12 cellular contexts compared by ENCODE assay signal in genomic region chr1:58805716-58806571, GRCh38. TPM values are rescaled to one million over a fixed set of nuclear protein-coding genes. Genes with fewer than 3 reads are reported as not detected.
A peak's percentile ranks its signal among the peaks of the same experiment; 100 is the strongest.
DNase-seq lines count a peak whose midpoint lies in the region; ATAC-seq, FAIRE-seq and TF ChIP-seq lines count a peak whose summit lies in the region.
"Had no signal": no experiment of that assay in that cellular context is flagged by ENCODE, and none has a peak within 500 bp of the region (broad histone marks: within the 10 kb centered on the region; RNA-seq: fewer than 3 reads in every experiment).

No MANE protein-coding gene starts in this region.

- 0 out of 2 replicates have a peak overlapping the region, but pooled peaks have one; percentile 10 for H2AFZ ChIP-seq in K562 (ENCODE audit: low read depth, low read length)

- H3K4me3 ChIP-seq in K562, result no peak overlapping the region
- no peak overlapping the region for H3K4me3 ChIP-seq in naive thymus-derived CD4-positive, alpha-beta T cell (ENCODE audit: low read length)

- no peaks in the 10 kb centered on the region for H3K36me3 ChIP-seq in K562 (ENCODE audit: control insufficient read depth, insufficient read depth, low read length)
- H3K36me3 ChIP-seq in naive thymus-derived CD4-positive, alpha-beta T cell (ENCODE audit: control insufficient read depth in 2 of 3, insufficient read depth in 3 of 3, low read length in 3 of 3), result peaks cover 0 to 4% (median 0%) of the 10 kb centered on the region in 3 experiments

- H3K9me3 Mint-ChIP-seq in naive thymus-derived CD4-positive, alpha-beta T cell, result no peaks in the 10 kb centered on the region

- no peaks in the 10 kb centered on the region for H3K27me3 Mint-ChIP-seq in naive thymus-derived CD4-positive, alpha-beta T cell

- TF ChIP-seq EP300 in K562 (IDR thresholded peaks at IDR 0.05; ENCODE audit: low read length), result no peak

- H3K9me1 ChIP-seq in K562 (ENCODE audit: control insufficient read depth, insufficient read depth, low read length), result no peaks in the 10 kb centered on the region

- peaks cover 5 to 32% (median 20%) of the 10 kb centered on the region in 7 donors for H3K4me1 Mint-ChIP-seq in naive thymus-derived CD4-positive, alpha-beta T cell

- intact Hi-C loops in K562 (cut with micrococcal nuclease), result no loop called here
- intact Hi-C loops in naive thymus-derived CD4-positive, alpha-beta T cell (cut with micrococcal nuclease), result no loop called here

- TF ChIP-seq RAD21 in K562 (CRISPR knock-in tag; conservative IDR thresholded peaks at IDR 0.05 in 1 of 2, IDR thresholded peaks at IDR 0.05 in 1 of 2), result no peak

- TF ChIP-seq CTCF in K562 (IDR thresholded peaks at IDR 0.05 in 2 of 3, conservative IDR thresholded peaks at IDR 0.05 in 1 of 3; ENCODE audit: insufficient read depth in 2 of 3, low read depth in 1 of 3, low read length in 3 of 3), result no peak

- TF ChIP-seq POLR2A in GM18505 (IDR thresholded peaks at IDR 0.05; ENCODE audit: borderline replicate concordance, extremely low read depth, insufficient read depth, insufficient read length), result no peak
- TF ChIP-seq POLR2A in K562 (conservative IDR thresholded peaks at IDR 0.05), result no peak

- 55% methylated on average over 11 of the region's 11 CpGs for whole genome bisulfite sequencing in K562 (ENCODE audit: insufficient coverage, low coverage, missing lambda C conversion rate)

- H3K9me3 ChIP-seq in K562 (replicated peaks; ENCODE audit: control insufficient read depth, insufficient read depth, low read depth, low read length), result no peaks in the 10 kb centered on the region
- H3K9me3 ChIP-seq in naive thymus-derived CD4-positive, alpha-beta T cell (ENCODE audit: control insufficient read depth in 2 of 3, low read length in 3 of 3), result no peaks in the 10 kb centered on the region
- H3K9me3 ChIP-seq: Caco-2 had no signal

- ATAC-seq in GM18505 (IDR thresholded peaks at IDR 0.05; ENCODE audit: unreplicated experiment) (peak; percentile 46), GM21360 (IDR thresholded peaks at IDR 0.05; ENCODE audit: unreplicated experiment) (peak; percentile 61), HG03066 (IDR thresholded peaks at IDR 0.05; ENCODE audit: low read depth, unreplicated experiment) (peak; percentile 54), K562 (no peak), GM18519 (IDR thresholded peaks at IDR 0.05; ENCODE audit: low FRiP score, unreplicated experiment) (no peak)
- ATAC-seq in naive thymus-derived CD4-positive, alpha-beta T cell, result no peak
- ATAC-seq: right cardiac atrium had no signal

- in situ Hi-C loops in K562 (cut with MboI), result no loop called here

- CTCF ChIA-PET in K562 (lab: Yijun Ruan, JAX; ENCODE audit: low intra/inter-chr PET ratio), result no interaction called here
- CTCF ChIA-PET in naive thymus-derived CD4-positive, alpha-beta T cell (lab: Charles Lee), result no interaction called here

- H3K4me3 Mint-ChIP-seq in naive thymus-derived CD4-positive, alpha-beta T cell, result no peak overlapping the region

- H3K9ac ChIP-seq in K562 (ENCODE audit: insufficient read depth in 1 of 2, low read depth in 2 of 2, low read length in 2 of 2), result no peak overlapping the region

- no peaks in the 10 kb centered on the region for H3K79me2 ChIP-seq in K562 (ENCODE audit: control insufficient read depth, insufficient read depth, low read length)

- H3K36me3 Mint-ChIP-seq in naive thymus-derived CD4-positive, alpha-beta T cell, result peaks cover 0 to 30% (median 14%) of the 10 kb centered on the region in 5 donors

- no peaks in the 10 kb centered on the region for H3K27me3 ChIP-seq in K562 (ENCODE audit: control insufficient read depth in 2 of 2, insufficient read depth in 2 of 2, low read length in 2 of 2)
- H3K27me3 ChIP-seq in naive thymus-derived CD4-positive, alpha-beta T cell (ENCODE audit: control insufficient read depth in 2 of 2, insufficient read depth in 2 of 2, low read length in 2 of 2), result no peaks in the 10 kb centered on the region

- POLR2A ChIA-PET in K562 (lab: Yijun Ruan, JAX), result interaction anchor here (1.7 kb wide), 1 partner anchor 10 kb away, joined by 5 read pairs; no protein-coding TSS in a partner anchor
- POLR2A ChIA-PET in naive thymus-derived CD4-positive, alpha-beta T cell (lab: Charles Lee), result no interaction called here

- H3K4me2 ChIP-seq in K562 (ENCODE audit: insufficient read depth, low read length), result no peak overlapping the region

- BruUV-seq in K562 (replicated peaks; lab: Mats Ljungman, UMichigan), result no TSS peak

- H3K4me1 ChIP-seq in K562 (replicated peaks in 1 of 2; ENCODE audit: control insufficient read depth in 2 of 2, insufficient read depth in 2 of 2, low read length in 2 of 2), result no peaks in the 10 kb centered on the region; a peak in 1 of 5 replicates
- no peaks in the 10 kb centered on the region for H3K4me1 ChIP-seq in naive thymus-derived CD4-positive, alpha-beta T cell (ENCODE audit: control insufficient read depth in 2 of 2, insufficient read depth in 2 of 2, low read length in 2 of 2)

- peak overlapping the region in 2 of 9 donors; percentile 52 to 62 for H3K27ac Mint-ChIP-seq in naive thymus-derived CD4-positive, alpha-beta T cell

- H4K20me1 ChIP-seq in K562 (replicated peaks; ENCODE audit: control insufficient read depth, insufficient read depth, low read length), result no peaks in the 10 kb centered on the region

- DNase-seq in K562 (ENCODE audit: extremely low read depth in 1 of 4, low spot score in 3 of 4), result no peak
- no peak for DNase-seq in HTR-8/SVneo (ENCODE audit: insufficient read length, low spot score)
- DNase-seq in naive thymus-derived CD4-positive, alpha-beta T cell, result no peak
- no peak for DNase-seq in dedifferentiated amniotic fluid mesenchymal stem cell (ENCODE audit: extremely low spot score)
- DNase-seq: activated naive CD4-positive, alpha-beta T cell treated with anti-CD3 and anti-CD28 coated beads, Interleukin-2, amount 50 U/mL, for 16 hours; Caco-2; H7; right cardiac atrium had no signal

- no peak overlapping the region for H3K27ac ChIP-seq in K562 (ENCODE audit: extremely low read depth, low read depth, low read length)
- no peak overlapping the region for H3K27ac ChIP-seq in naive thymus-derived CD4-positive, alpha-beta T cell (ENCODE audit: low read depth, low read length)

- FAIRE-seq in K562 (lab: Jason Lieb, UNC) (no peak), HTR-8/SVneo (lab: Jason Lieb, UNC) (no peak)

TF ChIP-seq in K562, 482 proteins besides CTCF, POLR2A, EP300 and RAD21:
- TF ChIP-seq ZNF696 (CRISPR knock-in tag; conservative IDR thresholded peaks at IDR 0.05), result no peak
- TF ChIP-seq, protein P1, sequence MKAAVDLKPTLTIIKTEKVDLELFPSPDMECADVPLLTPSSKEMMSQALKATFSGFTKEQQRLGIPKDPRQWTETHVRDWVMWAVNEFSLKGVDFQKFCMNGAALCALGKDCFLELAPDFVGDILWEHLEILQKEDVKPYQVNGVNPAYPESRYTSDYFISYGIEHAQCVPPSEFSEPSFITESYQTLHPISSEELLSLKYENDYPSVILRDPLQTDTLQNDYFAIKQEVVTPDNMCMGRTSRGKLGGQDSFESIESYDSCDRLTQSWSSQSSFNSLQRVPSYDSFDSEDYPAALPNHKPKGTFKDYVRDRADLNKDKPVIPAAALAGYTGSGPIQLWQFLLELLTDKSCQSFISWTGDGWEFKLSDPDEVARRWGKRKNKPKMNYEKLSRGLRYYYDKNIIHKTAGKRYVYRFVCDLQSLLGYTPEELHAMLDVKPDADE (conservative IDR thresholded peaks at IDR 0.05; ENCODE audit: control insufficient read depth, low read depth, low read length), result no peak
- TF ChIP-seq SAP30 (IDR thresholded peaks at IDR 0.05; ENCODE audit: borderline replicate concordance, insufficient read depth, low read depth, low read length, poor library complexity, severe bottlenecking), result no peak
- TF ChIP-seq ZKSCAN1 (IDR thresholded peaks at IDR 0.05; ENCODE audit: low read depth, low read length), result peak; percentile 84

RNA-seq across cellular contexts. Expression of gene JUN, which starts 22.1 kb away (rescaled TPM):
- 8.9 and 23.5 TPM in 2 replicates for total RNA-seq in K562 (2011; cell fraction: chromatin; rRNA removed; ENCODE audit: low replicate concordance)
- total RNA-seq in K562 (2011; cell fraction: nucleolus; rRNA removed), result 30.7 and 36.9 TPM in 2 replicates
- total RNA-seq in K562 (2011; cell fraction: nucleoplasm; rRNA removed), result 14.8 and 18.0 TPM in 2 replicates
- 23.4 and 24.4 TPM in 2 replicates for total RNA-seq in K562 (2014; rRNA removed)
- 3.4 and 3.8 TPM in 2 replicates for total RNA-seq in K562 (2014; rRNA removed; fragmentation: Illumina TruSeq; extraction: Trizol)
- 3.6 and 4.0 TPM in 2 replicates for total RNA-seq in K562 (2015; rRNA removed; fragmentation: Illumina TruSeq; extraction: Trizol)
- total RNA-seq in K562 (2021), result 19.7 and 24.0 TPM in 2 replicates
- 4.0 and 9.1 TPM in 2 replicates for polyA plus RNA-seq in K562 (2011; rRNA removed)
- 8.2 and 13.9 TPM in 2 replicates for polyA plus RNA-seq in K562 (2011; cell fraction: cytosol; rRNA removed)
- 10.6 and 11.1 TPM in 2 replicates for polyA plus RNA-seq in K562 (2011; cell fraction: nucleus; rRNA removed)
- 14.2 and 22.4 TPM in 2 replicates for polyA plus RNA-seq in K562 (2012)
- polyA plus RNA-seq in K562 (2014; fragmentation: Illumina TruSeq; extraction: Trizol), result 5.9 and 7.6 TPM in 2 replicates
- under 1 TPM; 0.32 TPM for polyA plus RNA-seq in K562 (2014; fragmentation: Nextera tagmentation; extraction: Ambion mirVana)
- 16.4 and 20.1 TPM in 2 replicates for polyA plus RNA-seq in K562 (2014; rRNA removed)
- 4.5 and 6.3 TPM in 2 replicates for polyA minus RNA-seq in K562 (2011; rRNA and poly(A)+ RNA removed)
- 9.5 and 12.7 TPM in 2 replicates for polyA minus RNA-seq in K562 (2011; cell fraction: cytosol; rRNA and poly(A)+ RNA removed)
- 19.7 and 31.5 TPM in 2 replicates for polyA minus RNA-seq in K562 (2011; cell fraction: nucleus; rRNA and poly(A)+ RNA removed)
- 1,000 to 10,000 TPM in 2 of 5 experiments, 10 to 100 TPM in 3; 17.9 to 1,362 (median 41.2) TPM for total RNA-seq in naive thymus-derived CD4-positive, alpha-beta T cell
- polyA plus RNA-seq in naive thymus-derived CD4-positive, alpha-beta T cell, result 10 to 100 TPM; 21.9 to 30.1 TPM

Comparison
In these comparisons a context has a peak if more than half of its experiments do, and no peak if none do; other contexts are left out.
1. ATAC-seq: peak in GM18505 (single experiment), GM21360 (single experiment) and HG03066 (single experiment); none in K562 (single experiment), GM18519 (single experiment) and naive thymus-derived CD4-positive, alpha-beta T cell (single experiment).